14 cellular contexts compared by ENCODE assay signal in genomic region chr16:82629441-82630027, GRCh38. TPM values are rescaled to one million over a fixed set of nuclear protein-coding genes. Genes with fewer than 3 reads are reported as not detected.
DNase-seq lines count a peak whose midpoint lies in the region; ATAC-seq and TF ChIP-seq lines count a peak whose summit lies in the region.
"Had no signal": no experiment of that assay in that cellular context is flagged by ENCODE, and none has a peak within 500 bp of the region (broad histone marks: within the 10 kb centered on the region; RNA-seq: fewer than 3 reads in every experiment).

No MANE protein-coding gene starts in this region.

- H3K79me2 ChIP-seq in GM23248 (ENCODE audit: insufficient read depth), result peaks cover 21% of the 10 kb centered on the region; the same call in 1 of the 2 replicates
- H3K79me2 ChIP-seq in smooth muscle cell (ENCODE audit: low read depth), result no peaks in the 10 kb centered on the region

- H4K20me1 ChIP-seq in GM23248 (ENCODE audit: insufficient read depth), result no peaks in the 10 kb centered on the region
- H4K20me1 ChIP-seq in smooth muscle cell (ENCODE audit: low read depth), result no peaks in the 10 kb centered on the region

- no peak for TF ChIP-seq CTCF in WI38 (IDR thresholded peaks at IDR 0.05; ENCODE audit: low read depth, low read length)
- no peak for TF ChIP-seq CTCF in foreskin keratinocyte (conservative IDR thresholded peaks at IDR 0.05)
- no peak for TF ChIP-seq CTCF in smooth muscle cell (IDR thresholded peaks at IDR 0.05; ENCODE audit: borderline replicate concordance, insufficient read depth, poor library complexity, severe bottlenecking)

- H3K4me2 ChIP-seq in GM23248 (ENCODE audit: unreplicated experiment) (peak overlapping the region; percentile 91), smooth muscle cell (peak overlapping the region; percentile 98)

- H3K27ac ChIP-seq in GM23248, result peak overlapping the region; percentile 85
- H3K27ac ChIP-seq in foreskin keratinocyte, result peak overlapping the region; percentile 46
- H3K27ac ChIP-seq in smooth muscle cell (ENCODE audit: low read depth), result peak overlapping the region; percentile 59

- H3K36me3 ChIP-seq in GM23248 (ENCODE audit: low read depth), result no peaks in the 10 kb centered on the region
- H3K36me3 ChIP-seq in smooth muscle cell (ENCODE audit: low read depth), result no peaks in the 10 kb centered on the region
- H3K36me3 ChIP-seq: upper lobe of left lung had no signal

- 6 to 7% methylated on average over 8 of the region's 8 CpGs for WGBS in GM23248 (ENCODE audit: low coverage in 1 of 2, low lambda C conversion rate in 2 of 2, missing lambda C conversion rate in 2 of 2), 2 experiments
- 3% methylated on average over 8 of the region's 8 CpGs for WGBS in smooth muscle cell (ENCODE audit: low lambda C conversion rate)

- in situ Hi-C loops in GM23248 (cut with MboI), result no loop called here

- H3K4me1 Mint-ChIP-seq in stimulated activated naive CD8-positive, alpha-beta T cell treated with anti-CD3 and anti-CD28 coated beads, Interleukin-15, amount 100 ng/mL, for 72 hours, result peaks cover 9% of the 10 kb centered on the region

- H3K27ac Mint-ChIP-seq in stimulated activated naive CD8-positive, alpha-beta T cell treated with anti-CD3 and anti-CD28 coated beads, Interleukin-15, amount 100 ng/mL, for 72 hours, result no peak overlapping the region
- H3K27ac Mint-ChIP-seq: activated naive CD8-positive, alpha-beta T cell had no signal

- H3K27me3 Mint-ChIP-seq in stimulated activated naive CD8-positive, alpha-beta T cell treated with anti-CD3 and anti-CD28 coated beads, Interleukin-15, amount 100 ng/mL, for 72 hours, result peaks cover 72% of the 10 kb centered on the region

- peak overlapping the region; percentile 82 for H3K4me3 ChIP-seq in GM23248
- peak overlapping the region; percentile 18 for H3K4me3 ChIP-seq in WI38 (ENCODE audit: low read depth, low read length)
- H3K4me3 ChIP-seq in smooth muscle cell, result no peak overlapping the region

- H3K9me2 ChIP-seq in GM23248 (ENCODE audit: insufficient read depth), result no peaks in the 10 kb centered on the region

- H2AFZ ChIP-seq in GM23248 (peak overlapping the region; percentile 34; the same call in 1 of the 2 replicates), smooth muscle cell (ENCODE audit: low read depth) (no peak overlapping the region)

- peak; percentile 28 for ATAC-seq in foreskin keratinocyte
- ATAC-seq in stimulated activated naive CD8-positive, alpha-beta T cell treated with anti-CD3 and anti-CD28 coated beads, Interleukin-15, amount 100 ng/mL, for 72 hours, result no peak
- ATAC-seq: activated CD4-positive, CD25-positive, alpha-beta regulatory T cell treated with anti-CD3 and anti-CD28 coated beads, Interleukin-2, amount 50 U/mL, for 24 hours had no signal

- H3K9ac ChIP-seq in GM23248 (peak overlapping the region; percentile 59), smooth muscle cell (ENCODE audit: low read depth) (no peak overlapping the region)

- H3K9me3 ChIP-seq in GM23248 (ENCODE audit: low read depth) (no peaks in the 10 kb centered on the region), smooth muscle cell (replicated peaks; ENCODE audit: low read depth) (no peaks in the 10 kb centered on the region)
- H3K9me3 ChIP-seq: upper lobe of left lung had no signal

- no peak overlapping the region for H3K4me3 Mint-ChIP-seq in stimulated activated naive CD8-positive, alpha-beta T cell treated with anti-CD3 and anti-CD28 coated beads, Interleukin-15, amount 100 ng/mL, for 72 hours
- H3K4me3 Mint-ChIP-seq: activated naive CD8-positive, alpha-beta T cell had no signal

- H3K27me3 ChIP-seq in GM23248 (replicated peaks; ENCODE audit: insufficient read depth) (peaks cover 4% of the 10 kb centered on the region; the same call in 1 of the 2 replicates), foreskin keratinocyte (no peaks in the 10 kb centered on the region), smooth muscle cell (ENCODE audit: low read depth) (peaks cover 25% of the 10 kb centered on the region)

- H3F3A ChIP-seq in GM23248 (ENCODE audit: insufficient read depth) (peaks cover 36% of the 10 kb centered on the region), smooth muscle cell (ENCODE audit: low read depth) (peaks cover 7% of the 10 kb centered on the region)

- DNase-seq in GM23248 (peak; percentile 83), foreskin keratinocyte (peak; percentile 88 to 91), smooth muscle cell (lab: John Stamatoyannopoulos, UW; ENCODE audit: unreplicated experiment) (no peak), putamen (ENCODE audit: low spot score) (no peak), NCI-H187 treated with DMSO at 0.1 percent for 48 hours (lab: John Stamatoyannopoulos, UW) (no peak), HK-2 (ENCODE audit: unreplicated experiment) (no peak)
- no peak for DNase-seq in stimulated activated naive CD8-positive, alpha-beta T cell treated with anti-CD3 and anti-CD28 coated beads, Interleukin-15, amount 100 ng/mL, for 72 hours
- DNase-seq: MV-4-11; stimulated activated CD4-positive, alpha-beta T cell treated with anti-CD3 and anti-CD28 coated beads, Interleukin-4, amount 100 ng/mL, for 4 hours; upper lobe of left lung had no signal

- H3K9me3 Mint-ChIP-seq in stimulated activated naive CD8-positive, alpha-beta T cell treated with anti-CD3 and anti-CD28 coated beads, Interleukin-15, amount 100 ng/mL, for 72 hours, result no peaks in the 10 kb centered on the region

- peaks cover 45% of the 10 kb centered on the region for H3K4me1 ChIP-seq in GM23248 (ENCODE audit: insufficient read depth)
- peaks cover 47% of the 10 kb centered on the region for H3K4me1 ChIP-seq in foreskin keratinocyte
- peaks cover 15% of the 10 kb centered on the region for H3K4me1 ChIP-seq in smooth muscle cell (ENCODE audit: low read depth)

RNA-seq across cellular contexts. Expression of gene CDH13, which starts 2.8 kb away (rescaled TPM):
- total RNA-seq in GM23248 (2014; rRNA removed; shearing (Covaris generic)), result 51.0 and 81.2 TPM in 2 replicates
- polyA plus RNA-seq in GM23248 (2016; fragmentation: Nextera tagmentation; extraction: Ambion mirVana), result 52.8 and 53.6 TPM in 2 replicates
- 88.5 and 93.3 TPM in 2 replicates for total RNA-seq in foreskin keratinocyte
- 19.7 and 27.3 TPM in 2 replicates for polyA plus RNA-seq in foreskin keratinocyte
- 12.5 and 32.2 TPM in 2 replicates for total RNA-seq in smooth muscle cell
- polyA plus RNA-seq in smooth muscle cell, result 10.8 and 12.1 TPM in 2 replicates
- total RNA-seq: OCI-LY7 had no signal

Comparison
In these comparisons a context has a peak if more than half of its experiments do, and no peak if none do; other contexts are left out.
1. DNase-seq: peak in GM23248 (single experiment) and foreskin keratinocyte (2 of 2); none in smooth muscle cell (single experiment), putamen (single experiment), NCI-H187 treated with DMSO at 0.1 percent for 48 hours (single experiment), stimulated activated naive CD8-positive, alpha-beta T cell treated with anti-CD3 and anti-CD28 coated beads, Interleukin-15, amount 100 ng/mL, for 72 hours (0 of 2) and HK-2 (single experiment).
2. Peak in every context shown above with its lines, with median percentiles within 50 percentile points of each other: H3K27ac ChIP-seq.